27 cellular contexts compared by ENCODE assay signal in genomic region chr12:95511962-95512361, GRCh38. TPM values are rescaled to one million over a fixed set of nuclear protein-coding genes. Genes with fewer than 3 reads are reported as not detected.
"Had no signal": no experiment of that assay in that cellular context is flagged by ENCODE, and none has a peak within 500 bp of the region (broad histone marks: within the 10 kb centered on the region; RNA-seq: fewer than 3 reads in every experiment).

No MANE protein-coding gene starts in this region.

- DNase-seq: islet precursor cell; left ventricle myocardium inferior; naive B cell; natural killer cell; nephron progenitor cell; occipital lobe; psoas muscle; stimulated activated CD4-positive, alpha-beta T cell treated with anti-CD3 and anti-CD28 coated beads, Interleukin-12 subunit alpha, Interleukin-12 subunit beta, amount 100 ng/mL, for 4 hours; stimulated activated CD4-positive, alpha-beta T cell treated with anti-CD3 and anti-CD28 coated beads, Interleukin-15, amount 100 ng/mL, for 24 hours; stimulated activated CD4-positive, alpha-beta T cell treated with anti-CD3 and anti-CD28 coated beads, Interleukin-2, amount 100 ng/mL, for 24 hours; stimulated activated CD4-positive, alpha-beta T cell treated with anti-CD3 and anti-CD28 coated beads, Interleukin-4, amount 100 ng/mL, for 1 hour; stimulated activated naive CD4-positive, alpha-beta T cell; tibial artery; trophoblast cell; upper lobe of right lung had no signal

- H3K4me1 ChIP-seq: left ventricle myocardium inferior, neural progenitor cell, parathyroid adenoma, psoas muscle, suprapubic skin had no signal

- H3K4me3 Mint-ChIP-seq: mesothelial cell of epicardium; naive B cell; natural killer cell; nephron progenitor cell; neural progenitor cell; stimulated activated naive CD8-positive, alpha-beta T cell treated with anti-CD3 and anti-CD28 coated beads, Interleukin-15, Interleukin-2, amounts not matched to agents 100 ng/mL and 50 ng/mL, for 24 hours had no signal

- FAIRE-seq: urothelium cell line had no signal

- H3K4me1 Mint-ChIP-seq: naive B cell, natural killer cell, nephron progenitor cell, neural progenitor cell had no signal

- ATAC-seq: natural killer cell, psoas muscle, sciatic nerve, upper lobe of right lung had no signal

- H3K27me3 Mint-ChIP-seq: naive B cell; stimulated activated naive CD8-positive, alpha-beta T cell treated with anti-CD3 and anti-CD28 coated beads, Interleukin-15, Interleukin-2, amounts not matched to agents 100 ng/mL and 50 ng/mL, for 24 hours had no signal

- H3K9me3 ChIP-seq: left ventricle myocardium inferior, neutrophil, psoas muscle, suprapubic skin, thoracic aorta, tibial artery, upper lobe of right lung had no signal

- H3K27ac ChIP-seq: hepatocyte, left ventricle myocardium inferior, neural progenitor cell, neutrophil, parathyroid adenoma, psoas muscle, skin epidermis, suprapubic skin, thoracic aorta, tibial artery, upper lobe of right lung had no signal

- H3K27me3 ChIP-seq: hepatocyte, neural progenitor cell, neutrophil, suprapubic skin, tibial artery, upper lobe of right lung had no signal

- H3K9ac ChIP-seq: neural progenitor cell, parathyroid adenoma had no signal

- H2AFZ ChIP-seq: hepatocyte, neural progenitor cell, parathyroid adenoma had no signal

- H3K4me3 ChIP-seq: hepatocyte, left ventricle myocardium inferior, lung, neural progenitor cell, psoas muscle, skin epidermis, suprapubic skin, thoracic aorta, tibial artery, upper lobe of right lung had no signal

- H3K9me3 Mint-ChIP-seq: mesothelial cell of epicardium; naive B cell; natural killer cell; nephron progenitor cell; neural progenitor cell; stimulated activated naive CD8-positive, alpha-beta T cell treated with anti-CD3 and anti-CD28 coated beads, Interleukin-15, Interleukin-2, amounts not matched to agents 100 ng/mL and 50 ng/mL, for 24 hours had no signal

- H3K27ac Mint-ChIP-seq: mesothelial cell of epicardium, natural killer cell, nephron progenitor cell, neural progenitor cell had no signal

- H3K4me2 ChIP-seq: hepatocyte, neural progenitor cell had no signal

RNA-seq across cellular contexts. Expression of gene USP44, which starts 39.3 kb away (rescaled TPM):
- polyA plus RNA-seq: hepatocyte had no signal
